Comparison of ENCODE assay signal across 24 cellular contexts in genomic region chr6:106490453-106490852, GRCh38.
"Had no signal": no experiment of that assay in that cellular context is flagged by ENCODE, and none has a peak within 500 bp of the region (broad histone marks: within the 10 kb centered on the region; RNA-seq: fewer than 3 reads in every experiment).

No MANE protein-coding gene starts in this region.

- H3K4me1 Mint-ChIP-seq: activated CD8-positive, alpha-beta memory T cell treated with anti-CD3 and anti-CD28 coated beads, Interleukin-2, amount 10 ng/mL, durations not matched to agents 7 days and 5 days had no signal

- H3K27ac Mint-ChIP-seq: activated CD4-positive, alpha-beta T cell treated with anti-CD3 and anti-CD28 coated beads for 36 hours; activated CD8-positive, alpha-beta memory T cell treated with anti-CD3 and anti-CD28 coated beads, Interleukin-2, amount 10 ng/mL, durations not matched to agents 7 days and 5 days; activated CD8-positive, alpha-beta T cell treated with anti-CD3 and anti-CD28 coated beads, Interleukin-2, amount 10 ng/mL, durations not matched to agents 7 days and 5 days; activated naive CD4-positive, alpha-beta T cell treated with anti-CD3 and anti-CD28 coated beads, Interleukin-2, amount 50 U/mL, for 72 hours; activated T-helper 2 cell treated with anti-CD3 and anti-CD28 coated beads, Interferon-gamma antibody, Interleukin-2, Interleukin-4, amounts not matched to agents 10 μg/mL and 5 μg/mL and 100 μg/mL, durations not matched to agents 14 hours and 24 hours and 36 hours; effector memory CD8-positive, alpha-beta T cell; mesothelial cell of epicardium; naive B cell; nephron progenitor cell; progenitor cell of endocrine pancreas had no signal

- DNase-seq: activated CD4-positive, alpha-beta T cell treated with anti-CD3 and anti-CD28 coated beads for 36 hours; activated CD4-positive, CD25-positive, alpha-beta regulatory T cell; activated CD8-positive, alpha-beta memory T cell treated with anti-CD3 and anti-CD28 coated beads, Interleukin-2, amount 10 ng/mL, durations not matched to agents 7 days and 5 days; activated CD8-positive, alpha-beta T cell treated with anti-CD3 and anti-CD28 coated beads, Interleukin-2, amount 10 ng/mL, durations not matched to agents 7 days and 5 days; activated T-cell treated with anti-CD3 and anti-CD28 coated beads, Interleukin-2, amount 50 U/mL, for 48 hours; effector memory CD8-positive, alpha-beta T cell; esophagus squamous epithelium; left ventricle myocardium superior; naive B cell; nephron progenitor cell; right lobe of liver; stimulated activated CD4-positive, alpha-beta T cell treated with anti-CD3 and anti-CD28 coated beads, Interleukin-2, amount 100 ng/mL, for 48 hours; stimulated activated naive CD4-positive, alpha-beta T cell treated with Interleukin-2 at 50 U/mL for 16 hours; testis; transverse colon had no signal

- H3K27me3 Mint-ChIP-seq: activated CD4-positive, alpha-beta T cell treated with anti-CD3 and anti-CD28 coated beads for 36 hours; naive B cell had no signal

- H3K36me3 ChIP-seq: cardiac muscle cell, esophagus squamous epithelium, neutrophil, right lobe of liver, transverse colon had no signal

- H3K4me1 ChIP-seq: right lobe of liver, testis had no signal

- FAIRE-seq: frontal cortex, islet of Langerhans had no signal

- H3K27me3 ChIP-seq: cardiac muscle cell, esophagus squamous epithelium, neutrophil, right lobe of liver, testis, transverse colon had no signal

- H3K9me3 Mint-ChIP-seq: activated T-helper 2 cell treated with anti-CD3 and anti-CD28 coated beads, Interferon-gamma antibody, Interleukin-2, Interleukin-4, amounts not matched to agents 10 μg/mL and 5 μg/mL and 100 μg/mL, durations not matched to agents 14 hours and 24 hours and 36 hours; effector memory CD8-positive, alpha-beta T cell; nephron progenitor cell had no signal

- H3K4me3 Mint-ChIP-seq: activated CD4-positive, alpha-beta T cell treated with anti-CD3 and anti-CD28 coated beads for 36 hours; activated CD8-positive, alpha-beta memory T cell treated with anti-CD3 and anti-CD28 coated beads, Interleukin-2, amount 10 ng/mL, durations not matched to agents 7 days and 5 days; activated CD8-positive, alpha-beta T cell treated with anti-CD3 and anti-CD28 coated beads, Interleukin-2, amount 10 ng/mL, durations not matched to agents 7 days and 5 days; effector memory CD8-positive, alpha-beta T cell; mesothelial cell of epicardium; naive B cell; nephron progenitor cell had no signal

- H3K4me3 ChIP-seq: cardiac muscle cell, coronary artery, esophagus squamous epithelium, right lobe of liver, testis, transverse colon had no signal

- H3K36me3 Mint-ChIP-seq: mesothelial cell of epicardium, naive B cell had no signal

- H3K9me3 ChIP-seq: esophagus squamous epithelium, neutrophil, right lobe of liver, testis, transverse colon had no signal

- ATAC-seq: activated CD4-positive, alpha-beta T cell treated with anti-CD3 and anti-CD28 coated beads for 36 hours; activated CD8-positive, alpha-beta memory T cell treated with anti-CD3 and anti-CD28 coated beads, Interleukin-2, amount 10 ng/mL, durations not matched to agents 7 days and 5 days; activated CD8-positive, alpha-beta T cell treated with anti-CD3 and anti-CD28 coated beads, Interleukin-2, amount 10 ng/mL, durations not matched to agents 7 days and 5 days; activated naive CD4-positive, alpha-beta T cell treated with anti-CD3 and anti-CD28 coated beads, Interleukin-2, amount 50 U/mL, for 72 hours; effector memory CD8-positive, alpha-beta T cell; left ventricle myocardium superior; right lobe of liver had no signal

- H3K27ac ChIP-seq: cardiac muscle cell, coronary artery, esophagus squamous epithelium, neutrophil, right lobe of liver, testis, transverse colon had no signal
